24 cellular contexts compared by ENCODE assay signal in the genomic region with DNA sequence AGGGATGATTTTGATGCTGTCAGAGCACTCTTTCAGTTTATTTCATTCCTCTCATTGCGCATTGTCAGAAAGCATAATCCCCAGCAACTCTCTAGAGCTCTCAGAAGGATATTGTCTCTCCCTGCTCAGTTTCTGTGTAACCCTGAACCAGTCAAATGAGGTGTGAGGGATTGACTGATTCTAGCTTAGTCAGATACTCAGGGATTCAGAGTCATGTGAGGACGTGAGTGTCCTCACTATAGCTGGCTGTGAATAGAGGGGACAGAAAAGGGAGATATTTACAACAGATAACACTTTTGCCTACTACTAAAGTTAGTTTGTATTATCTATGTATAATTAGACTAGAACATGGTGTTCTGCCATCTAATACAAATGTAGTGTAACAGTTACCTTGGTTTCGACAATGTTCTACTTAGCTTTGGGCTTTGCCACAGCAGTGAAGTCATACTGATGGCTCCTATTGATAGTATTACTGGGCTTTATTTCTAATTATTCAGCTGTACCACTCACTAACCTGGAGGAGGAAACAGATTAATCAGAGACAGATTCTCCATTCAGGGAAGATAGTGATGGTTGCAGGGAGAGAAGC. TPM values are rescaled to one million over a fixed set of nuclear protein-coding genes. Genes with fewer than 3 reads are reported as not detected.
DNase-seq lines count a peak whose midpoint lies in the region; ATAC-seq and TF ChIP-seq lines count a peak whose summit lies in the region.
"Had no signal": no experiment of that assay in that cellular context is flagged by ENCODE, and none has a peak within 500 bp of the region (broad histone marks: within the 10 kb centered on the region; RNA-seq: fewer than 3 reads in every experiment).

No MANE protein-coding gene starts in this region.

- ATAC-seq in HG02610 (IDR thresholded peaks at IDR 0.05; ENCODE audit: unreplicated experiment) (peak; percentile 57), psoas muscle (peak in 3 of 4 donors; percentile 76 to 96 (median 88)), GM18498 (IDR thresholded peaks at IDR 0.05; ENCODE audit: unreplicated experiment) (no peak)
- ATAC-seq: PC-3; stimulated activated memory B cell treated with anti-CD40 and anti-IgM and Interleukin-4, amounts not matched to agents 10 μg/mL and 1 μg/mL and 100 μg/mL, for 72 hours had no signal

- H3K36me3 ChIP-seq in right atrium auricular region (no peaks in the 10 kb centered on the region), psoas muscle (ENCODE audit: insufficient read depth in 1 of 2, low read depth in 1 of 2) (peaks cover 0 to 8% of the 10 kb centered on the region in 2 donors)
- H3K36me3 ChIP-seq: BE2C, neutrophil had no signal

- peaks cover 0 to 28% of the 10 kb centered on the region in 2 donors for H3K4me1 ChIP-seq in right atrium auricular region
- no peaks in the 10 kb centered on the region for H3K4me1 ChIP-seq in psoas muscle
- H3K4me1 ChIP-seq: Caco-2, SJCRH30 had no signal

- intact Hi-C loops in psoas muscle (cut with DNase I), result loop anchor here in 1 of 2 donors (5.0 kb wide), 1 partner anchor 1086 kb away; no protein-coding TSS in a partner anchor

- H3K27ac ChIP-seq in right atrium auricular region (peak overlapping the region; percentile 21 to 50), psoas muscle (no peak overlapping the region)
- H3K27ac ChIP-seq: neutrophil, SJCRH30, tibial nerve, WERI-Rb-1 had no signal

- TF ChIP-seq CTCF in right atrium auricular region (IDR thresholded peaks at IDR 0.05), result no peak
- TF ChIP-seq CTCF in psoas muscle (IDR thresholded peaks at IDR 0.05), result no peak

- H3K9me3 ChIP-seq in right atrium auricular region (no peaks in the 10 kb centered on the region), psoas muscle (no peaks in the 10 kb centered on the region)
- H3K9me3 ChIP-seq: BE2C, Caco-2, neutrophil, SJCRH30, tibial nerve had no signal

- DNase-seq in amniotic epithelial cell (ENCODE audit: low read depth) (peak; percentile 64), right atrium auricular region (ENCODE audit: low spot score) (no peak), psoas muscle (no peak), T1000 (lab: John Stamatoyannopoulos, UW) (no peak), NCI-H1694 (lab: John Stamatoyannopoulos, UW) (no peak), NCI-H345 (lab: John Stamatoyannopoulos, UW) (no peak)
- DNase-seq: activated CD4-positive, alpha-beta memory T cell treated with anti-CD3 and anti-CD28 coated beads for 36 hours; activated naive CD4-positive, alpha-beta T cell treated with anti-CD3 and anti-CD28 coated beads for 36 hours; activated T-cell treated with anti-CD3 and anti-CD28 coated beads, Interleukin-2, amount 50 U/mL, for 1 hour; BE2C; Caco-2; hypothalamus; kidney glomerular epithelial cell; NCI-H1417 treated with DMSO at 0.1 percent for 48 hours; NCI-H2171 treated with DMSO at 0.1 percent for 48 hours; PC-3; SJCRH30; stimulated activated CD4-positive, alpha-beta T cell treated with anti-CD3 and anti-CD28 coated beads, Interleukin-15, amount 100 ng/mL, for 24 hours; WERI-Rb-1 had no signal

- no peaks in the 10 kb centered on the region for H3K27me3 ChIP-seq in right atrium auricular region
- H3K27me3 ChIP-seq in psoas muscle (ENCODE audit: insufficient read depth in 3 of 3, low read length in 2 of 3), result no peaks in the 10 kb centered on the region
- H3K27me3 ChIP-seq: BE2C, neutrophil, SJCRH30, tibial nerve had no signal

- no peak overlapping the region for H3K4me3 ChIP-seq in right atrium auricular region
- no peak overlapping the region for H3K4me3 ChIP-seq in psoas muscle
- H3K4me3 ChIP-seq: SJCRH30, tibial nerve had no signal

- WGBS in psoas muscle, 3 donors, result 47 to 79% (median 61%) methylated on average over 3 of the region's 3 CpGs

RNA-seq across cellular contexts. Expression of gene AP1AR, which starts 19.6 kb away (rescaled TPM):
- 10 to 100 TPM in 1 of 2 donors, 1 to 10 TPM in 1; 6.6 to 10.2 TPM for total RNA-seq in right atrium auricular region
- total RNA-seq in psoas muscle, result 10 to 100 TPM in 2 of 4 donors, 1 to 10 TPM in 2; 5.3 to 12.1 (median 10.2) TPM
- 10 to 100 TPM in 1 of 3 donors, 1 to 10 TPM in 2; 5.8 to 19.8 (median 9.9) TPM for polyA plus RNA-seq in psoas muscle

RNA-seq across cellular contexts. Expression of gene TIFA, which starts 34.6 kb away (rescaled TPM):
- total RNA-seq in right atrium auricular region (10 to 100 TPM in 1 of 2 donors, 1 to 10 TPM in 1; 9.5 to 14.5 TPM), psoas muscle (1 to 10 TPM; 1.7 to 3.3 (median 2.2) TPM)
- polyA plus RNA-seq in psoas muscle, result 1 to 10 TPM in 2 of 3 donors, under 1 TPM in 1; 1.00 to 4.2 (median 1.4) TPM

RNA-seq across cellular contexts. Expression of gene ALPK1, which starts 46.0 kb away (rescaled TPM):
- 1 to 10 TPM; 4.2 to 8.1 TPM for total RNA-seq in right atrium auricular region
- 10 to 100 TPM in 1 of 4 donors, 1 to 10 TPM in 3; 2.3 to 11.0 (median 4.0) TPM for total RNA-seq in psoas muscle
- polyA plus RNA-seq in psoas muscle, result 1 to 10 TPM in 2 of 3 donors, under 1 TPM in 1; 0.72 to 3.1 (median 1.6) TPM
